1 cellular context compared by ENCODE assay signal in the genomic region with DNA sequence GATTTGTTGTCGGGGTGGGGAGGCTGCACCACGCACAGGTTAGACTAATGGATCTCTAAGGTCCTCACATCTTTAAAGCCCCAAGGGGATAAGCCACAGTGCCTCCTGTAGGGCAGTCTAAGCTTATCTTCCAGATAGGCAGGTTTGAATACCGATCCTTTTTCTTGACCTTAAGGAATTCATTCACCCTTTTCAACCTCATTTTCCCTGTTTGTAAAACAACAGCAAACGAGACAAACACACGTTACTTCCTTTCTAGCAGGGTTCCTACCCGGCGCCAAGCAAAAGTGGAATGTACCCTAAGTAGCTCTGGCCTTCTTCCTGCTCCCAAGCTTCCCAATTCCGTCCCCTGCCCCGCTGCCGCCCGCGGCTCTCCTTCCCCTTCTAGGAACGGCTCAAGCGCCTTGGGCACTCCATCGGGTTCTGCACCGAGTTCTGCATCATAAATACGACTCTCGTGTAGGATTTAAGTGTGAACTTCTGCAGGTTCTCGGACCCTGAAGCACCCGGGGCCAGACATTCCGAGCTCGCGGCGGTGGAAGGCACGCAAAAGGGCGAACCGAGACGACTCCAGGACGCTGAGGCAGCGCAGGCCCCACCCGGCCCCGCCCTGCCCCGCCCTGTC.
TF ChIP-seq lines count a peak whose summit lies in the region.

No MANE protein-coding gene starts in this region.

TF ChIP-seq in IMR-90, 13 proteins besides CTCF, POLR2A, EP300 and RAD21:
- 0 out of 2 replicates have a peak, but pooled peaks have one; percentile 14 for TF ChIP-seq SMC3 (IDR thresholded peaks at IDR 0.05; ENCODE audit: low read depth, low read length)
- no peak for TF ChIP-seq BHLHE40 (IDR thresholded peaks at IDR 0.05; ENCODE audit: low read depth, low read length)
TF ChIP-seq in IMR-90: peak in this region for 1.
